In the genomic region with DNA sequence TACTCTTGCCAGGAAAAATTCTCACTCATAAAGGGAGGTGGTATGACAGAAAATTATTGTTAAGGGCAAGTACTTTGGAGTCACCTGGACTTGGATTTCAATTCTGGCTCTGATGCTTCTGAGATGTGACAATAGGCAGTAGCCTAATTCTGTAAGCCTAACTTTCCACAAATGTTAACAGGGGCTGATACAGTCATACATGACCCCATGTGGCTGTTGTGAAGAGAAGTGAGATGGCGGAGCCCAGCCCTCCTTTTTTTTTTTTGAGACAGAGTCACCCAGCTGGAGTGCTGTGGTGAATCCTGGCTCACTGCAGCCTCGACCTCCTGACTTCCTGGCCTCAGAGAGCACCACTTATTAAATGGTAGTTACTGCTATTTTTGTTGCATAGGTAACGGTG, we compare ENCODE assay signal across 17 cellular contexts.
"Had no signal": no experiment of that assay in that cellular context is flagged by ENCODE, and none has a peak within 500 bp of the region (broad histone marks: within the 10 kb centered on the region; RNA-seq: fewer than 3 reads in every experiment).

No MANE protein-coding gene starts in this region.

- H3K27ac Mint-ChIP-seq: activated T-helper 2 cell treated with anti-CD3 and anti-CD28 coated beads, Interferon-gamma antibody, Interleukin-2, Interleukin-4, amounts not matched to agents 10 μg/mL and 5 μg/mL and 100 μg/mL, durations not matched to agents 14 hours and 24 hours and 36 hours had no signal

- DNase-seq: activated CD4-positive, alpha-beta T cell treated with anti-CD3 and anti-CD28 coated beads, Interleukin-2, amount 50 U/mL, for 4 hours; activated CD4-positive, CD25-positive, alpha-beta regulatory T cell treated with anti-CD3 and anti-CD28 coated beads, Interleukin-2, amount 50 U/mL, for 72 hours; activated naive CD4-positive, alpha-beta T cell treated with Interleukin-2 at 50 U/mL for 16 hours; adrenal gland; effector CD4-positive, alpha-beta T cell; esophagus squamous epithelium; heart right ventricle; kidney glomerular epithelial cell; left ventricle myocardium inferior; stimulated activated CD4-positive, alpha-beta T cell treated with anti-CD3 and anti-CD28 coated beads, Interleukin-12 subunit alpha, Interleukin-12 subunit beta, amount 100 ng/mL, for 4 hours; stimulated activated CD4-positive, alpha-beta T cell treated with anti-CD3 and anti-CD28 coated beads, Interleukin-1b, Interleukin-23, amount 100 ng/mL, for 48 hours; stimulated activated CD8-positive, alpha-beta memory T cell treated with anti-CD3 and anti-CD28 coated beads, Interleukin-4, amount 100 ng/mL, for 48 hours; stimulated activated naive CD4-positive, alpha-beta T cell treated with Interleukin-2 at 50 U/mL for 16 hours; T-helper 1 cell; T1000; trophoblast cell had no signal

- ATAC-seq: heart right ventricle had no signal
